ENCODE assay signal across 19 cellular contexts in the genomic region with DNA sequence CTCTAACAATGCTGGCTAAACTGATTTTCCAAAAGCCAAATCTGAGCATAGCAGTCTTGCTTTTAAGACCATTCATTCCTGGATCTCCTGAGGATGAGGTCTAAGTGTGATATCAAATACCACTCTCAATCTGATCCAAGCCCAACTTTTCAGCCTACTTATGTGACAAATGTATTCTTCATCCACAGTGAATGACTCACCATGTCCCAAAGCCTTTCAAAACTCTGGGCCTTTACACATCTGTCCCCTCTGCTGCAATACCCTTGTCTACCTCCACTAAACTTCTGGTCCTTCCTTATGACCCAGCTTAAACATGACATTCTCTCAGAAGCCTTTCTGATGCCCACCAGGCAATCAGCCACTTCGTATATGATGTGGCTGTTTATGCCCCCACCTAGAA.
"Had no signal": no experiment of that assay in that cellular context is flagged by ENCODE, and none has a peak within 500 bp of the region (broad histone marks: within the 10 kb centered on the region; RNA-seq: fewer than 3 reads in every experiment).

No MANE protein-coding gene starts in this region.

- H3K4me3 ChIP-seq: breast epithelium, esophagus squamous epithelium, prostate gland, right lobe of liver, spleen, transverse colon had no signal

- H3K4me1 ChIP-seq: breast epithelium had no signal

- H3K9me3 Mint-ChIP-seq: activated naive CD4-positive, alpha-beta T cell treated with anti-CD3 and anti-CD28 coated beads, Interleukin-2, amount 10 ng/mL, durations not matched to agents 7 days and 5 days; natural killer cell treated with Interleukin-12 subunit alpha and Interleukin-12 subunit beta and Interleukin-15 and Interleukin-18, amount 100 ng/mL, for 72 hours had no signal

- H3K4me3 Mint-ChIP-seq: activated CD8-positive, alpha-beta T cell treated with anti-CD3 and anti-CD28 coated beads, Interleukin-2, amount 10 ng/mL, durations not matched to agents 7 days and 5 days; activated naive CD4-positive, alpha-beta T cell treated with anti-CD3 and anti-CD28 coated beads, Interleukin-2, amount 10 ng/mL, durations not matched to agents 7 days and 5 days; natural killer cell treated with Interleukin-12 subunit alpha and Interleukin-12 subunit beta and Interleukin-15 and Interleukin-18, amount 100 ng/mL, for 72 hours had no signal

- H3K27ac Mint-ChIP-seq: activated CD8-positive, alpha-beta T cell treated with anti-CD3 and anti-CD28 coated beads, Interleukin-2, amount 10 ng/mL, durations not matched to agents 7 days and 5 days; activated naive CD4-positive, alpha-beta T cell treated with anti-CD3 and anti-CD28 coated beads, Interleukin-2, amount 10 ng/mL, durations not matched to agents 7 days and 5 days; natural killer cell treated with Interleukin-12 subunit alpha and Interleukin-12 subunit beta and Interleukin-15 and Interleukin-18, amount 100 ng/mL, for 72 hours had no signal

- H3K27ac ChIP-seq: breast epithelium, esophagus squamous epithelium, prostate gland, right lobe of liver, spleen, transverse colon, VCaP had no signal

- H3K27me3 ChIP-seq: breast epithelium, esophagus squamous epithelium, right lobe of liver, spleen, transverse colon had no signal

- H3K9me3 ChIP-seq: breast epithelium, esophagus squamous epithelium, prostate gland, right lobe of liver, spleen, transverse colon had no signal

- ATAC-seq: activated CD8-positive, alpha-beta T cell treated with anti-CD3 and anti-CD28 coated beads, Interleukin-2, amount 10 ng/mL, durations not matched to agents 7 days and 5 days; natural killer cell treated with Interleukin-12 subunit alpha and Interleukin-12 subunit beta and Interleukin-15 and Interleukin-18, amount 100 ng/mL, for 72 hours; right lobe of liver had no signal

- H3K36me3 ChIP-seq: breast epithelium had no signal

- DNase-seq: activated CD4-positive, alpha-beta T cell treated with anti-CD3 and anti-CD28 coated beads for 4 hours; activated CD8-positive, alpha-beta memory T cell treated with anti-CD3 and anti-CD28 coated beads, Interleukin-2, amount 50 U/mL, for 48 hours; activated CD8-positive, alpha-beta T cell treated with anti-CD3 and anti-CD28 coated beads, Interleukin-2, amount 10 ng/mL, durations not matched to agents 7 days and 5 days; activated naive CD4-positive, alpha-beta T cell treated with anti-CD3 and anti-CD28 coated beads, Interleukin-2, amount 10 ng/mL, durations not matched to agents 7 days and 5 days; amygdala; esophagus squamous epithelium; foreskin melanocyte; head of caudate nucleus; nucleus accumbens; right lobe of liver; spleen; stimulated activated CD4-positive, alpha-beta T cell treated with anti-CD3 and anti-CD28 coated beads, Interleukin-1b, Interleukin-23, amount 100 ng/mL, for 48 hours; stimulated activated naive CD4-positive, alpha-beta T cell; substantia nigra; transverse colon had no signal

- H3K27me3 Mint-ChIP-seq: natural killer cell treated with Interleukin-12 subunit alpha and Interleukin-12 subunit beta and Interleukin-15 and Interleukin-18, amount 100 ng/mL, for 72 hours had no signal
